ENCODE assay signal across 9 cellular contexts in the genomic region with DNA sequence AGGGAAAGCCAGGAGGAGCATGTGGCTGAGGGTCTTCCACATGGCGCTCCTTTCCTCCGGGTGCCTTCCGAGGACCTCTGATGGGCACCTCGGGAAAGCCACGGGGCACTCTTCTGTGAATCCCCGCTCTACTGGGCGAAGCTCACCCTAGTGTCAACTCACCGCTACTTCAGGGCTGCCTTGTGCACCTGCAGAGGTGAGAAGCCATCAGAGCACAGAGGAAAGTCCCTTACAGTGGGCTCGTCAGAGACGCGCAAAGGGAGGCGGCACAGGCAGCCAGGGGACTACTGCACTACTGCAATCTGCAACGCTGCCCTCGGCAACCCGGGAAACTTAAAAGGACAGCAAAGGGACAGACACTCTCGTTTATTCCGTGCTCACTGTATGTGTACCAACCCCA. TPM values are rescaled to one million over a fixed set of nuclear protein-coding genes. Genes with fewer than 3 reads are reported as not detected.
DNase-seq lines count a peak whose midpoint lies in the region; ATAC-seq lines count a peak whose summit lies in the region.
"Not testable (repeated sequence)": the region's sequence is repeated elsewhere in the genome, so short reads cannot be mapped to it uniquely, and the experiment has no call there.
"Had no signal": no experiment of that assay in that cellular context is flagged by ENCODE, and none has a peak within 500 bp of the region (broad histone marks: within the 10 kb centered on the region; RNA-seq: fewer than 3 reads in every experiment).

No MANE protein-coding gene starts in this region.

- H3K36me3 Mint-ChIP-seq in activated naive CD8-positive, alpha-beta T cell treated with anti-CD3 and anti-CD28 coated beads, Interleukin-2, amount 10 ng/mL, durations not matched to agents 7 days and 5 days = not testable (repeated sequence)

- peak; percentile 30 for ATAC-seq in GM18858 (IDR thresholded peaks at IDR 0.05; ENCODE audit: unreplicated experiment)
- peak; percentile 17 for ATAC-seq in GM19438 (IDR thresholded peaks at IDR 0.05; ENCODE audit: low read depth, unreplicated experiment)
- ATAC-seq in GM21717 (IDR thresholded peaks at IDR 0.05; ENCODE audit: unreplicated experiment) = peak; percentile 24
- ATAC-seq in HG02870 (IDR thresholded peaks at IDR 0.05; ENCODE audit: unreplicated experiment) = peak; percentile 13
- ATAC-seq in HG03135 (IDR thresholded peaks at IDR 0.05; ENCODE audit: unreplicated experiment) = peak; percentile 34
- peak; percentile 23 for ATAC-seq in HG03565 (IDR thresholded peaks at IDR 0.05; ENCODE audit: unreplicated experiment)
- ATAC-seq in activated naive CD8-positive, alpha-beta T cell treated with anti-CD3 and anti-CD28 coated beads, Interleukin-2, amount 10 ng/mL, durations not matched to agents 7 days and 5 days (ENCODE audit: low read depth) = peak; percentile 27
- ATAC-seq in stimulated activated naive CD8-positive, alpha-beta T cell treated with anti-CD3 and anti-CD28 coated beads, Interleukin-15, amount 100 ng/mL, for 72 hours = peak; percentile 53

- not testable (repeated sequence) for H3K4me1 Mint-ChIP-seq in activated naive CD8-positive, alpha-beta T cell treated with anti-CD3 and anti-CD28 coated beads, Interleukin-2, amount 10 ng/mL, durations not matched to agents 7 days and 5 days; stimulated activated naive CD8-positive, alpha-beta T cell treated with anti-CD3 and anti-CD28 coated beads, Interleukin-15, amount 100 ng/mL, for 72 hours

- POLR2A ChIA-PET in activated naive CD8-positive, alpha-beta T cell treated with anti-CD3 and anti-CD28 coated beads, Interleukin-2, amount 10 ng/mL, durations not matched to agents 7 days and 5 days (lab: Charles Lee) = not testable (repeated sequence)

- not testable (repeated sequence) for DNase-seq in activated naive CD8-positive, alpha-beta T cell treated with anti-CD3 and anti-CD28 coated beads, Interleukin-2, amount 10 ng/mL, durations not matched to agents 7 days and 5 days; stimulated activated naive CD8-positive, alpha-beta T cell treated with anti-CD3 and anti-CD28 coated beads, Interleukin-15, amount 100 ng/mL, for 72 hours

- not testable (repeated sequence) for H3K27ac Mint-ChIP-seq in activated naive CD8-positive, alpha-beta T cell treated with anti-CD3 and anti-CD28 coated beads, Interleukin-2, amount 10 ng/mL, durations not matched to agents 7 days and 5 days; stimulated activated naive CD8-positive, alpha-beta T cell treated with anti-CD3 and anti-CD28 coated beads, Interleukin-15, amount 100 ng/mL, for 72 hours

- H3K27me3 Mint-ChIP-seq in activated naive CD8-positive, alpha-beta T cell treated with anti-CD3 and anti-CD28 coated beads, Interleukin-2, amount 10 ng/mL, durations not matched to agents 7 days and 5 days; stimulated activated naive CD8-positive, alpha-beta T cell treated with anti-CD3 and anti-CD28 coated beads, Interleukin-15, amount 100 ng/mL, for 72 hours: not testable (repeated sequence)

- not testable (repeated sequence) for H3K4me3 Mint-ChIP-seq in activated naive CD8-positive, alpha-beta T cell treated with anti-CD3 and anti-CD28 coated beads, Interleukin-2, amount 10 ng/mL, durations not matched to agents 7 days and 5 days; stimulated activated naive CD8-positive, alpha-beta T cell treated with anti-CD3 and anti-CD28 coated beads, Interleukin-15, amount 100 ng/mL, for 72 hours

- H3K9me3 Mint-ChIP-seq in activated naive CD8-positive, alpha-beta T cell treated with anti-CD3 and anti-CD28 coated beads, Interleukin-2, amount 10 ng/mL, durations not matched to agents 7 days and 5 days; stimulated activated naive CD8-positive, alpha-beta T cell treated with anti-CD3 and anti-CD28 coated beads, Interleukin-15, amount 100 ng/mL, for 72 hours: not testable (repeated sequence)

RNA-seq across cellular contexts. Expression of gene TCAF2, which starts 1.4 kb away (rescaled TPM):
- 10 to 100 TPM; 20.3 to 20.9 TPM for total RNA-seq in activated naive CD8-positive, alpha-beta T cell treated with anti-CD3 and anti-CD28 coated beads, Interleukin-2, amount 10 ng/mL, durations not matched to agents 7 days and 5 days

RNA-seq across cellular contexts. Expression of gene CTAGE15, which starts 50.5 kb away (rescaled TPM):
- total RNA-seq in activated naive CD8-positive, alpha-beta T cell treated with anti-CD3 and anti-CD28 coated beads, Interleukin-2, amount 10 ng/mL, durations not matched to agents 7 days and 5 days = under 1 TPM in 1 of 2 experiments, not detected in 1; 0.47 TPM
- total RNA-seq: SK-MEL-5 had no signal
